In genomic region chr15:53209396-53210042, GRCh38 we compare ENCODE assay signal across 17 cellular contexts.
"Had no signal": no experiment of that assay in that cellular context is flagged by ENCODE, and none has a peak within 500 bp of the region (broad histone marks: within the 10 kb centered on the region; RNA-seq: fewer than 3 reads in every experiment).

No MANE protein-coding gene starts in this region.

- H3K4me3 ChIP-seq: colonic mucosa, heart right ventricle, mucosa of descending colon, psoas muscle, right lobe of liver, spleen, stomach had no signal

- H3K27me3 ChIP-seq: colonic mucosa, neutrophil, right lobe of liver, stomach had no signal

- H3K4me1 ChIP-seq: colonic mucosa, heart right ventricle, spleen, stomach had no signal

- ATAC-seq: heart right ventricle; mucosa of descending colon; naive thymus-derived CD8-positive, alpha-beta T cell; psoas muscle had no signal

- H3K36me3 ChIP-seq: colonic mucosa, heart right ventricle, neutrophil, right lobe of liver, spleen, stomach had no signal

- DNase-seq: colonic mucosa; dermis blood vessel endothelial cell; heart right ventricle; hypothalamus; kidney glomerular epithelial cell; mucosa of descending colon; naive thymus-derived CD8-positive, alpha-beta T cell; psoas muscle; spleen; stimulated activated CD4-positive, alpha-beta T cell treated with anti-CD3 and anti-CD28 coated beads, Interleukin-2, amount 100 ng/mL, for 24 hours; stimulated activated naive CD4-positive, alpha-beta T cell; stomach; substantia nigra had no signal

- FAIRE-seq: frontal cortex, islet of Langerhans had no signal

- H3K27ac ChIP-seq: colonic mucosa, heart right ventricle, neutrophil, psoas muscle, right lobe of liver, spleen, stomach had no signal

- H3K4me3 Mint-ChIP-seq: naive thymus-derived CD8-positive, alpha-beta T cell had no signal

- H3K9me3 ChIP-seq: colonic mucosa, mucosa of descending colon, neutrophil, psoas muscle, right lobe of liver, stomach had no signal

- H3K27ac Mint-ChIP-seq: naive thymus-derived CD8-positive, alpha-beta T cell had no signal

- H3K36me3 Mint-ChIP-seq: naive thymus-derived CD8-positive, alpha-beta T cell had no signal

- H3K4me1 Mint-ChIP-seq: naive thymus-derived CD8-positive, alpha-beta T cell had no signal
